In the genomic region with DNA sequence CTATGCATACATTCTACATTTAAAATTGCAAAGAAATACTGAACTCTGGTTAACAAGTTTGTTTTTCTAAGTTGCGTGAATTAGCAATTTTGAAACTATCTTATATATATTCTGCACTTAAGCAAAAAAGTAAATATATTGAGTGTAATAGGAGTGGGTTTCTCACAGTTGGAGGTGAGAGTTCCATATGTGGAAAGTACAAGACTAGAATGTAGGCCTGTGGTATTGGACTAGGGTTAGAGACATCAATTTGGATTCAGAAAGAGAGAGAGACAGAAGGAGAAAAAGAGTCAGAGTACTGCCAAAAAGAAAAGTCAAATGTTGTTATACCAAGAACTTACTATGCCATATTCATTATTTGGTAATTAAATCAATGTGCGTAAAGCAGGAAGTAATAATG, we compare ENCODE assay signal across 24 cellular contexts. TPM values are rescaled to one million over a fixed set of nuclear protein-coding genes. Genes with fewer than 3 reads are reported as not detected.
A peak's percentile ranks its signal among the peaks of the same experiment; 100 is the strongest.
DNase-seq lines count a peak whose midpoint lies in the region; ATAC-seq, FAIRE-seq and TF ChIP-seq lines count a peak whose summit lies in the region.
"Had no signal": no experiment of that assay in that cellular context is flagged by ENCODE, and none has a peak within 500 bp of the region (broad histone marks: within the 10 kb centered on the region; RNA-seq: fewer than 3 reads in every experiment).

No MANE protein-coding gene starts in this region.

- peak overlapping the region; percentile 39 for H3K4me3 ChIP-seq in MM.1S (ENCODE audit: low read length)
- H3K4me3 ChIP-seq: HAP-1, MG63 had no signal

- no peak overlapping the region for H3K4me3 Mint-ChIP-seq in activated CD8-positive, alpha-beta memory T cell treated with anti-CD3 and anti-CD28 coated beads, Interleukin-2, amount 10 ng/mL, durations not matched to agents 7 days and 5 days
- H3K4me3 Mint-ChIP-seq: T-cell had no signal

- no peaks in the 10 kb centered on the region for H3K9me3 Mint-ChIP-seq in activated CD8-positive, alpha-beta memory T cell treated with anti-CD3 and anti-CD28 coated beads, Interleukin-2, amount 10 ng/mL, durations not matched to agents 7 days and 5 days (ENCODE audit: low read depth)
- H3K9me3 Mint-ChIP-seq: T-cell had no signal

- peak; percentile 4 for ATAC-seq in GM18870 (IDR thresholded peaks at IDR 0.05; ENCODE audit: unreplicated experiment)
- peak; percentile 30 for ATAC-seq in HG02610 (IDR thresholded peaks at IDR 0.05; ENCODE audit: unreplicated experiment)
- ATAC-seq in activated CD8-positive, alpha-beta memory T cell treated with anti-CD3 and anti-CD28 coated beads, Interleukin-2, amount 10 ng/mL, durations not matched to agents 7 days and 5 days, result no peak
- ATAC-seq: HepG2, T-cell had no signal

- H3K27me3 Mint-ChIP-seq in activated CD8-positive, alpha-beta memory T cell treated with anti-CD3 and anti-CD28 coated beads, Interleukin-2, amount 10 ng/mL, durations not matched to agents 7 days and 5 days, result peaks cover 3% of the 10 kb centered on the region
- H3K27me3 Mint-ChIP-seq: T-cell had no signal

- no peaks in the 10 kb centered on the region for H3K36me3 ChIP-seq in MM.1S (replicated peaks; ENCODE audit: insufficient read depth, low read length)
- H3K36me3 ChIP-seq: HAP-1, MG63 had no signal

- TF ChIP-seq CTCF in MM.1S (IDR thresholded peaks at IDR 0.05; ENCODE audit: low read length), result no peak

- no peaks in the 10 kb centered on the region for H3K36me3 Mint-ChIP-seq in activated CD8-positive, alpha-beta memory T cell treated with anti-CD3 and anti-CD28 coated beads, Interleukin-2, amount 10 ng/mL, durations not matched to agents 7 days and 5 days
- H3K36me3 Mint-ChIP-seq: T-cell had no signal

- peak overlapping the region; percentile 71 for H3K27ac ChIP-seq in MM.1S (ENCODE audit: low read length)
- H3K27ac ChIP-seq: C4-2B had no signal

- peak; percentile 58 for FAIRE-seq in islet of Langerhans (lab: Jason Lieb, UNC)
- FAIRE-seq: GM12891, HepG2 had no signal

- H3K4me1 Mint-ChIP-seq in activated CD8-positive, alpha-beta memory T cell treated with anti-CD3 and anti-CD28 coated beads, Interleukin-2, amount 10 ng/mL, durations not matched to agents 7 days and 5 days, result peaks cover 11% of the 10 kb centered on the region
- H3K4me1 Mint-ChIP-seq: T-cell had no signal

- peak overlapping the region; percentile 73 for H3K4me2 ChIP-seq in MM.1S (ENCODE audit: low read depth, low read length)
- H3K4me2 ChIP-seq: SK-N-SH had no signal

- DNase-seq in MM.1S (no peak), retina (no peak), NCI-H2107 (lab: John Stamatoyannopoulos, UW) (no peak)
- DNase-seq in activated CD8-positive, alpha-beta memory T cell treated with anti-CD3 and anti-CD28 coated beads, Interleukin-2, amount 10 ng/mL, durations not matched to agents 7 days and 5 days, result no peak
- DNase-seq: ACHN, AML-193, GF-D8, Kasumi-1, MG63, NCI-H1092, NCI-H1436 treated with DMSO at 0.1 percent for 48 hours, NCI-H2029, NCI-H2171 treated with DMSO at 0.1 percent for 48 hours, NCI-H446, SHP77, SK-N-SH, T-cell had no signal

- peaks cover 17% of the 10 kb centered on the region for H3F3A ChIP-seq in MM.1S (ENCODE audit: insufficient read depth, low read length)

- H3K27ac Mint-ChIP-seq in activated CD8-positive, alpha-beta memory T cell treated with anti-CD3 and anti-CD28 coated beads, Interleukin-2, amount 10 ng/mL, durations not matched to agents 7 days and 5 days, result no peak overlapping the region
- H3K27ac Mint-ChIP-seq: T-cell had no signal

- no peaks in the 10 kb centered on the region for H3K9me2 ChIP-seq in MM.1S (replicated peaks; ENCODE audit: insufficient read depth, low read length)
- H3K9me2 ChIP-seq: SK-N-SH had no signal

- H3K9me3 ChIP-seq in MM.1S (replicated peaks; ENCODE audit: insufficient read depth, low read length), result no peaks in the 10 kb centered on the region
- H3K9me3 ChIP-seq: HAP-1, MG63, SK-N-SH had no signal

- H3K79me2 ChIP-seq in MM.1S (ENCODE audit: low read length), result no peaks in the 10 kb centered on the region

- H2AFZ ChIP-seq in MM.1S (ENCODE audit: low read length), result peak overlapping the region; percentile 32; the same call in 1 of the 2 replicates

- H3K27me3 ChIP-seq in MM.1S (replicated peaks; ENCODE audit: insufficient read depth, low read length), result no peaks in the 10 kb centered on the region
- H3K27me3 ChIP-seq: MG63 had no signal

- CTCF ChIA-PET in activated CD8-positive, alpha-beta memory T cell treated with anti-CD3 and anti-CD28 coated beads, Interleukin-2, amount 10 ng/mL, durations not matched to agents 7 days and 5 days (lab: Charles Lee), result no interaction called here

- peaks cover 41% of the 10 kb centered on the region for H3K4me1 ChIP-seq in MM.1S (ENCODE audit: low read length)

- peak overlapping the region; percentile 42; the same call in 1 of the 2 replicates for H3K9ac ChIP-seq in MM.1S (ENCODE audit: low read length)
- H3K9ac ChIP-seq: SK-N-SH had no signal

- H4K20me1 ChIP-seq in MM.1S (ENCODE audit: insufficient read depth, low read length), result no peaks in the 10 kb centered on the region

RNA-seq across cellular contexts. Expression of a gene that starts 47.3 kb away (rescaled TPM):
- under 1 TPM; 0.06 to 0.07 TPM for total RNA-seq in activated CD8-positive, alpha-beta memory T cell treated with anti-CD3 and anti-CD28 coated beads, Interleukin-2, amount 10 ng/mL, durations not matched to agents 7 days and 5 days
- total RNA-seq: HepG2 had no signal
